ENCODE assay signal across 23 cellular contexts in genomic region chr3:113065336-113065735, GRCh38.
DNase-seq lines count a peak whose midpoint lies in the region; ATAC-seq and FAIRE-seq lines count a peak whose summit lies in the region.
"Had no signal": no experiment of that assay in that cellular context is flagged by ENCODE, and none has a peak within 500 bp of the region (broad histone marks: within the 10 kb centered on the region; RNA-seq: fewer than 3 reads in every experiment).

No MANE protein-coding gene starts in this region.

- no peak overlapping the region for H3K27ac ChIP-seq in caudate nucleus (ENCODE audit: low read depth, low read length)
- H3K27ac ChIP-seq: BLaER1 treated with 17β-estradiol and CSF1 and Interleukin-3, amounts not matched to agents 10 nM and 100 nM; C4-2B had no signal

- no peak for ATAC-seq in GM19463 (IDR thresholded peaks at IDR 0.05; ENCODE audit: unreplicated experiment)
- ATAC-seq: CD8-positive, alpha-beta T cell; GM12878 had no signal

- peak; percentile 56 for DNase-seq in MV-4-11 (lab: John Stamatoyannopoulos, UW)
- DNase-seq in amniotic epithelial cell (ENCODE audit: low read depth): peak; percentile 24
- peak; percentile 4 for DNase-seq in islet precursor cell
- DNase-seq in frontal cortex (ENCODE audit: low spot score in 2 of 2): no peak
- no peak for DNase-seq in DMS79 (lab: John Stamatoyannopoulos, UW)
- no peak for DNase-seq in caudate nucleus (lab: John Stamatoyannopoulos, UW)
- DNase-seq: 8988T; ACHN; AML-193; Caco-2; Calu3; CD4-positive, alpha-beta T cell; CD8-positive, alpha-beta T cell; DND-41; EL; GDM1 had no signal

- no peak for FAIRE-seq in frontal cortex (lab: Jason Lieb, UNC)
- FAIRE-seq: A204.1, D721Med, GM12878, GM18507 had no signal

Comparison
In these comparisons a context has a peak if more than half of its experiments do, and no peak if none do; other contexts are left out.
1. DNase-seq: peak in MV-4-11 (single experiment), amniotic epithelial cell (single experiment) and islet precursor cell (single experiment); none in frontal cortex (0 of 2), DMS79 (single experiment) and caudate nucleus (0 of 61).